ENCODE assay signal across 1 cellular context in genomic region chr9:121278535-121279169, GRCh38.
TF ChIP-seq lines count a peak whose summit lies in the region.

No MANE protein-coding gene starts in this region.

TF ChIP-seq in GM23338, 12 proteins besides CTCF, POLR2A, EP300 and RAD21:
- TF ChIP-seq ZNF462 (CRISPR knock-in tag; IDR thresholded peaks at IDR 0.05) (no peak), EZH2phosphoT487 (IDR thresholded peaks at IDR 0.05; ENCODE audit: unreplicated experiment) (no peak), EZH2 (IDR thresholded peaks at IDR 0.05; ENCODE audit: low read depth, unreplicated experiment) (no peak), ZNF331 (CRISPR knock-in tag; IDR thresholded peaks at IDR 0.05; ENCODE audit: low read depth) (no peak), NANOG (IDR thresholded peaks at IDR 0.05; ENCODE audit: borderline replicate concordance) (no peak), ETS1 (IDR thresholded peaks at IDR 0.05) (no peak), ZNF114 (CRISPR knock-in tag; IDR thresholded peaks at IDR 0.05) (no peak), POLR2AphosphoS5 (IDR thresholded peaks at IDR 0.05; ENCODE audit: low read depth) (no peak), REST (IDR thresholded peaks at IDR 0.05; ENCODE audit: unreplicated experiment) (no peak), CREB1 (CRISPR knock-in tag; IDR thresholded peaks at IDR 0.05; ENCODE audit: low read depth) (no peak), STAT1 (IDR thresholded peaks at IDR 0.05; ENCODE audit: unreplicated experiment) (no peak), JUNB (IDR thresholded peaks at IDR 0.05; ENCODE audit: unreplicated experiment) (no peak)
